ENCODE assay signal across 9 cellular contexts in the genomic region with DNA sequence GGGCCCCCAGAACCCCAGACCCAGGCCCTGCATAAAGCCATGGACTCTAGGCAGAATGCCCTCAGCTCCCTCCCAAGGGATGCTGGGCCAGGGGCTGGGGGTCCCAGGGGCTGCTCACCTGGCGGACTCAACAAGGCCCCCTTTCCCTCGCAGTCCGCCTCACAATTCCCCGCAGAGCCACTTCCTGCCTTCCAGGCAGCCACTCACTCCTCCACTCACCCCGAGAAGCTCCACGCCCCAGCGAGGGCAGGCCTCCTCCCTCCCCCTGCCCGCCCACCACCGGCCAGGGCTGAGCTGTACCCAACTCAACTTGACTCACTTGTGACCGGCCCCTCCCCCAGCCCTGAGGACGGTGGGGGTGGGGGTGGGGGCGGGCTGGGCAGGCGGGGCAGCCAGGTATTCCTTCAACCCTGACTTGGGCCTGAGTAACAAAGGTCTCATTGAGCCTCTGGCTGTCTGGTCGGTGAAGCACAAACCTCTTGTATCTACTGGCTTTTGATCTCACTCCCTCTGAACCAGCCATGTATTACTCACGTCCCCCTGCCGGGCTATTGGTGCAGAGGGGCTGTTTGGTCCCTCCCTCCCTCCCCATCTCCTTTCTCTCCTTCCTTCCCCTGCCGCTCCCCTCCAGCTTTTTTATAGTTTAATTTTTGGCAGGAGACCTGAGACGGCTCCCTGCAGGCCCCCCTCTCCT. TPM values are rescaled to one million over a fixed set of nuclear protein-coding genes. Genes with fewer than 3 reads are reported as not detected.
DNase-seq lines count a peak whose midpoint lies in the region; ATAC-seq and TF ChIP-seq lines count a peak whose summit lies in the region.
"Had no signal": no experiment of that assay in that cellular context is flagged by ENCODE, and none has a peak within 500 bp of the region (broad histone marks: within the 10 kb centered on the region; RNA-seq: fewer than 3 reads in every experiment).

No MANE protein-coding gene starts in this region.

- no TSS peak for BruUV-seq in A673 (replicated peaks; lab: Mats Ljungman, UMichigan)
- BruUV-seq in HCT116 (replicated peaks; lab: Mats Ljungman, UMichigan): no TSS peak

- H3K36me3 ChIP-seq in A673 (ENCODE audit: insufficient read depth, low read length, poor library complexity, severe bottlenecking): no peaks in the 10 kb centered on the region
- peaks cover 0 to 8% of the 10 kb centered on the region in 2 experiments; a peak in 1 of 4 replicates for H3K36me3 ChIP-seq in HCT116 (ENCODE audit: control insufficient read depth in 1 of 2, insufficient read depth in 2 of 2, low read length in 2 of 2)
- H3K36me3 ChIP-seq in iPS-20b (ENCODE audit: insufficient read depth, low read depth, low read length): peaks cover 19% of the 10 kb centered on the region; the same call in 1 of the 2 replicates
- H3K36me3 ChIP-seq in thyroid gland: no peaks in the 10 kb centered on the region
- H3K36me3 ChIP-seq in MM.1S (replicated peaks; ENCODE audit: insufficient read depth, low read length): no peaks in the 10 kb centered on the region

- no peaks in the 10 kb centered on the region for H3F3A ChIP-seq in MM.1S (ENCODE audit: insufficient read depth, low read length)

- H3K4me3 ChIP-seq in A673 (ENCODE audit: low read depth, low read length, poor library complexity, severe bottlenecking): peak overlapping the region; percentile 6
- peak overlapping the region; percentile 77 to 82 for H3K4me3 ChIP-seq in HCT116 (replicated peaks in 1 of 2; ENCODE audit: low read depth in 1 of 2, low read length in 2 of 2)
- peak overlapping the region; percentile 63 for H3K4me3 ChIP-seq in iPS-20b (ENCODE audit: low read length)
- H3K4me3 ChIP-seq in thyroid gland (replicated peaks in 1 of 3): peak overlapping the region; percentile 35 to 64 (median 44)
- no peak overlapping the region for H3K4me3 ChIP-seq in MM.1S (ENCODE audit: low read length)

- no peak for TF ChIP-seq CTCF in A673 (conservative IDR thresholded peaks at IDR 0.05; ENCODE audit: low read depth, low read length)
- TF ChIP-seq CTCF in HCT116 (IDR thresholded peaks at IDR 0.05 in 2 of 3, conservative IDR thresholded peaks at IDR 0.05 in 1 of 3; ENCODE audit: borderline replicate concordance in 1 of 3, insufficient read depth in 1 of 3, low read depth in 2 of 3, low read length in 2 of 3): no peak
- no peak for TF ChIP-seq CTCF in activated CD8-positive, alpha-beta T cell treated with anti-CD3 and anti-CD28 coated beads for 36 hours (IDR thresholded peaks at IDR 0.05)
- TF ChIP-seq CTCF in thyroid gland (IDR thresholded peaks at IDR 0.05): peak in 1 of 6 experiments; percentile 19
- TF ChIP-seq CTCF in MM.1S (IDR thresholded peaks at IDR 0.05; ENCODE audit: low read length): no peak

- intact Hi-C loops in A673 (cut with micrococcal nuclease; ENCODE audit: unreplicated experiment): no loop called here
- intact Hi-C loops in HCT116 (cut with micrococcal nuclease): no loop called here
- intact Hi-C loops in activated CD8-positive, alpha-beta T cell treated with anti-CD3 and anti-CD28 coated beads for 36 hours (cut with micrococcal nuclease): no loop called here
- intact Hi-C loops in thyroid gland (cut with DNase I): no loop called here

- H3K27me3 ChIP-seq in A673 (replicated peaks; ENCODE audit: insufficient read depth, low read depth, low read length, poor library complexity): peaks cover 12% of the 10 kb centered on the region
- H3K27me3 ChIP-seq in HCT116 (ENCODE audit: insufficient read depth, low read length): 0 out of 2 replicates have a peak, but pooled peaks cover 3% of the 10 kb centered on the region
- H3K27me3 ChIP-seq in iPS-20b (ENCODE audit: insufficient read depth, low read length): peaks cover 8% of the 10 kb centered on the region
- H3K27me3 ChIP-seq in thyroid gland: no peaks in the 10 kb centered on the region
- peaks cover 28% of the 10 kb centered on the region for H3K27me3 ChIP-seq in MM.1S (replicated peaks; ENCODE audit: insufficient read depth, low read length)

- H3K36me3 Mint-ChIP-seq in activated CD8-positive, alpha-beta T cell treated with anti-CD3 and anti-CD28 coated beads for 36 hours (ENCODE audit: low read depth): no peaks in the 10 kb centered on the region

- POLR2A ChIA-PET in A673 (lab: Charles Lee; ENCODE audit: low non-redundant PET) (no interaction called here), HCT116 (lab: Charles Lee) (interaction anchor here (0.9 to 2.3 kb wide), 5 partner anchors 8 to 28 kb away, joined by 3 to 18 read pairs (median 10); no protein-coding TSS in a partner anchor)
- POLR2A ChIA-PET in activated CD8-positive, alpha-beta T cell treated with anti-CD3 and anti-CD28 coated beads for 36 hours (lab: Charles Lee): interaction anchor here (1.2 kb wide), 1 partner anchor 9 kb away, joined by 4 read pairs; no protein-coding TSS in a partner anchor

- H3K27ac ChIP-seq in A673 (ENCODE audit: low read depth, low read length, poor library complexity, severe bottlenecking): peak overlapping the region; percentile 67
- peak overlapping the region; percentile 95 for H3K27ac ChIP-seq in HCT116 (ENCODE audit: low read depth, low read length)
- peak overlapping the region; percentile 83 for H3K27ac ChIP-seq in iPS-20b (ENCODE audit: low read length)
- peak overlapping the region; percentile 84 to 94 (median 94) for H3K27ac ChIP-seq in thyroid gland
- no peak overlapping the region for H3K27ac ChIP-seq in MM.1S (ENCODE audit: low read length)

- RAD21 ChIA-PET in HCT116 (lab: Charles Lee; ENCODE audit: low non-redundant PET in 1 of 2, low total read pairs in 2 of 2, uncharacterized antibody in 2 of 2, unreplicated experiment in 2 of 2): interaction anchor here (0.9 to 2.2 kb wide), 5 partner anchors 8 to 96 kb away, joined by 3 to 9 read pairs (median 4); no protein-coding TSS in a partner anchor

- H2AFZ ChIP-seq in HCT116 (ENCODE audit: low read depth, low read length, poor library complexity, severe bottlenecking): no peak overlapping the region
- H2AFZ ChIP-seq in MM.1S (ENCODE audit: low read length): no peak overlapping the region

- H3K4me2 ChIP-seq in HCT116 (ENCODE audit: low read length): peak overlapping the region; percentile 90
- no peak overlapping the region for H3K4me2 ChIP-seq in MM.1S (ENCODE audit: low read depth, low read length)

- H3K79me2 ChIP-seq in HCT116 (ENCODE audit: insufficient read depth, low read length): peaks cover 29% of the 10 kb centered on the region
- no peaks in the 10 kb centered on the region for H3K79me2 ChIP-seq in MM.1S (ENCODE audit: low read length)

- 14 to 18% methylated on average over 15 to 17 of the region's 18 CpGs for WGBS in thyroid gland, 2 donors

- CTCF ChIA-PET in A673 (lab: Charles Lee): interaction anchor here (0.6 to 1.5 kb wide), 3 partner anchors 19 to 469 kb away, joined by 4 to 6 read pairs (median 6); no protein-coding TSS in a partner anchor
- CTCF ChIA-PET in HCT116 (lab: Charles Lee): interaction anchor here (0.7 to 3.6 kb wide), 9 partner anchors 9 to 1244 kb away, joined by 3 to 24 read pairs (median 5); no protein-coding TSS in a partner anchor
- CTCF ChIA-PET in activated CD8-positive, alpha-beta T cell treated with anti-CD3 and anti-CD28 coated beads for 36 hours (lab: Charles Lee): interaction anchor here (1.1 to 1.7 kb wide), 3 partner anchors 9 to 36 kb away, joined by 3 to 6 read pairs (median 4); no protein-coding TSS in a partner anchor

- H4K20me1 ChIP-seq in HCT116 (ENCODE audit: insufficient read depth) (no peaks in the 10 kb centered on the region), MM.1S (ENCODE audit: insufficient read depth, low read length) (no peaks in the 10 kb centered on the region)

- peak overlapping the region; percentile 32 for H3K4me3 Mint-ChIP-seq in activated CD8-positive, alpha-beta T cell treated with anti-CD3 and anti-CD28 coated beads for 36 hours

- ATAC-seq in HCT116 (peak; percentile 84), HG02642 (IDR thresholded peaks at IDR 0.05; ENCODE audit: poor library complexity, unreplicated experiment) (no peak), GM19351 (IDR thresholded peaks at IDR 0.05; ENCODE audit: unreplicated experiment) (no peak)
- ATAC-seq in activated CD8-positive, alpha-beta T cell treated with anti-CD3 and anti-CD28 coated beads for 36 hours: peak; percentile 93

- H3K4me1 Mint-ChIP-seq in activated CD8-positive, alpha-beta T cell treated with anti-CD3 and anti-CD28 coated beads for 36 hours (ENCODE audit: low read depth): peaks cover 5% of the 10 kb centered on the region

- H3K9me3 Mint-ChIP-seq in activated CD8-positive, alpha-beta T cell treated with anti-CD3 and anti-CD28 coated beads for 36 hours: no peaks in the 10 kb centered on the region

- H3K9ac ChIP-seq in HCT116 (ENCODE audit: low read length) (peak overlapping the region; percentile 84), iPS-20b (ENCODE audit: low read depth, low read length) (peak overlapping the region; percentile 70; the same call in 1 of the 2 replicates), MM.1S (ENCODE audit: low read length) (no peak overlapping the region)

- DNase-seq in A673 (ENCODE audit: low spot score) (peak; percentile 69), HCT116 (ENCODE audit: low read depth, low spot score) (peak; percentile 95), thyroid gland (peak; percentile 97), MM.1S (no peak)
- peak; percentile 62 for DNase-seq in activated CD8-positive, alpha-beta T cell treated with anti-CD3 and anti-CD28 coated beads for 36 hours

- H3K9me2 ChIP-seq in HCT116 (ENCODE audit: insufficient read depth) (no peaks in the 10 kb centered on the region), MM.1S (replicated peaks; ENCODE audit: insufficient read depth, low read length) (no peaks in the 10 kb centered on the region)

- H3K4me1 ChIP-seq in A673 (ENCODE audit: insufficient read depth, low read length, poor library complexity, severe bottlenecking) (peaks cover 68% of the 10 kb centered on the region), HCT116 (ENCODE audit: control insufficient read depth in 1 of 2, insufficient read depth in 2 of 2, low read length in 2 of 2) (peaks cover 50 to 94% of the 10 kb centered on the region in 2 experiments), iPS-20b (ENCODE audit: insufficient read depth, low read length) (peaks cover 72% of the 10 kb centered on the region), thyroid gland (peaks cover 43 to 49% of the 10 kb centered on the region in 2 donors), MM.1S (ENCODE audit: low read length) (peaks cover 5% of the 10 kb centered on the region; the same call in 1 of the 2 replicates)

- H3K27me3 Mint-ChIP-seq in activated CD8-positive, alpha-beta T cell treated with anti-CD3 and anti-CD28 coated beads for 36 hours: peaks cover 28% of the 10 kb centered on the region

- no peak for TF ChIP-seq RAD21 in HCT116 (IDR thresholded peaks at IDR 0.05; ENCODE audit: low read depth)

- TF ChIP-seq POLR2A in HCT116 (IDR thresholded peaks at IDR 0.05; ENCODE audit: borderline replicate concordance, extremely low read depth, insufficient read depth, insufficient read length) (no peak), thyroid gland (IDR thresholded peaks at IDR 0.05) (peak in 1 of 2 donors; percentile 84)

- H3K9me3 ChIP-seq in A673 (ENCODE audit: low read depth, low read length, poor library complexity, severe bottlenecking) (no peaks in the 10 kb centered on the region), HCT116 (ENCODE audit: control insufficient read depth in 1 of 2, insufficient read depth in 1 of 2, low read depth in 1 of 2, low read length in 2 of 2) (no peaks in the 10 kb centered on the region), iPS-20b (ENCODE audit: insufficient read depth, low read depth, low read length) (no peaks in the 10 kb centered on the region), thyroid gland (no peaks in the 10 kb centered on the region), MM.1S (replicated peaks; ENCODE audit: insufficient read depth, low read length) (no peaks in the 10 kb centered on the region)

- peak overlapping the region; percentile 77 for H3K27ac Mint-ChIP-seq in activated CD8-positive, alpha-beta T cell treated with anti-CD3 and anti-CD28 coated beads for 36 hours

RNA-seq across cellular contexts. Expression of gene BLACAT1, which starts 5.9 kb away (rescaled TPM):
- total RNA-seq in A673 (2021) (0.45 and 2.0 TPM in 2 replicates), HCT116 (2021; ENCODE audit: unreplicated experiment) (3.9 TPM), thyroid gland (1 to 10 TPM; 2.3 to 4.2 (median 3.2) TPM)
- polyA plus RNA-seq in HCT116 (2012): 3.2 and 4.4 TPM in 2 replicates
- under 1 TPM in 1 of 2 experiments, not detected in 1; 0.13 TPM for total RNA-seq in activated CD8-positive, alpha-beta T cell treated with anti-CD3 and anti-CD28 coated beads for 36 hours
- total RNA-seq: skeletal muscle tissue had no signal

RNA-seq across cellular contexts. Expression of gene LEMD1, which starts 28.0 kb away (rescaled TPM):
- total RNA-seq in A673 (2021) (1.5 and 3.4 TPM in 2 replicates), HCT116 (2021; ENCODE audit: unreplicated experiment) (11.9 TPM), thyroid gland (1 to 10 TPM in 3 of 4 donors, under 1 TPM in 1; 0.67 to 7.3 (median 6.0) TPM)
- 14.9 and 21.8 TPM in 2 replicates for polyA plus RNA-seq in HCT116 (2012)
- total RNA-seq in activated CD8-positive, alpha-beta T cell treated with anti-CD3 and anti-CD28 coated beads for 36 hours: under 1 TPM; 0.58 to 0.81 TPM
- total RNA-seq: skeletal muscle tissue had no signal

RNA-seq across cellular contexts. Expression of gene CDK18, which starts 54.6 kb away (rescaled TPM):
- total RNA-seq in A673 (2021): 9.2 and 29.3 TPM in 2 replicates
- 32.0 TPM for total RNA-seq in HCT116 (2021; ENCODE audit: unreplicated experiment)
- polyA plus RNA-seq in HCT116 (2012): 30.5 and 30.7 TPM in 2 replicates
- total RNA-seq in activated CD8-positive, alpha-beta T cell treated with anti-CD3 and anti-CD28 coated beads for 36 hours: 10 to 100 TPM in 1 of 2 experiments, 1 to 10 TPM in 1; 8.4 to 10.4 TPM
- 10 to 100 TPM; 13.6 to 22.4 (median 16.9) TPM for total RNA-seq in thyroid gland

Comparison
In these comparisons a context has a peak if more than half of its experiments do, and no peak if none do; other contexts are left out.
1. ATAC-seq: peak in HCT116 (single experiment) and activated CD8-positive, alpha-beta T cell treated with anti-CD3 and anti-CD28 coated beads for 36 hours (single experiment); none in HG02642 (single experiment) and GM19351 (single experiment).